In genomic region chr2:43032894-43033270, GRCh38 we compare ENCODE assay signal across 11 cellular contexts.
DNase-seq lines count a peak whose midpoint lies in the region; ATAC-seq and TF ChIP-seq lines count a peak whose summit lies in the region.
"Had no signal": no experiment of that assay in that cellular context is flagged by ENCODE, and none has a peak within 500 bp of the region (broad histone marks: within the 10 kb centered on the region; RNA-seq: fewer than 3 reads in every experiment).

No MANE protein-coding gene starts in this region.

- H2AFZ ChIP-seq in PC-3 (ENCODE audit: low read length) = peak overlapping the region; percentile 25; the same call in 1 of the 2 replicates

- H3K9ac ChIP-seq in PC-3 (ENCODE audit: low read length) (peak overlapping the region; percentile 59), colonic mucosa (ENCODE audit: low read depth in 2 of 2, low read length in 2 of 2) (peak overlapping the region in 1 of 2 donors; percentile 89), mucosa of stomach (ENCODE audit: low read length) (peak overlapping the region; percentile 11)

- H3K9me2 ChIP-seq in PC-3 (replicated peaks; ENCODE audit: low read length) = no peaks in the 10 kb centered on the region

- H3K79me2 ChIP-seq in PC-3 (ENCODE audit: low read length) = no peaks in the 10 kb centered on the region

- no peaks in the 10 kb centered on the region for H4K20me1 ChIP-seq in PC-3 (ENCODE audit: low read length)

- no peaks in the 10 kb centered on the region for H3F3A ChIP-seq in PC-3 (ENCODE audit: low read length, unreplicated experiment)

- ATAC-seq in PC-3 (no peak), GM21515 (IDR thresholded peaks at IDR 0.05; ENCODE audit: unreplicated experiment) (no peak)
- ATAC-seq: activated CD8-positive, alpha-beta T cell treated with anti-CD3 and anti-CD28 coated beads, Interleukin-2, amount 10 ng/mL, durations not matched to agents 7 days and 5 days; effector memory CD8-positive, alpha-beta T cell had no signal

- 69 to 70% methylated on average over 7 of the region's 7 CpGs for WGBS in testis, 2 donors

- H3K9me3 ChIP-seq in PC-3 (ENCODE audit: low read length) (no peaks in the 10 kb centered on the region), colonic mucosa (no peaks in the 10 kb centered on the region), mucosa of stomach (ENCODE audit: control insufficient read depth, low read length) (no peaks in the 10 kb centered on the region), testis (no peaks in the 10 kb centered on the region)

- H3K27ac ChIP-seq in PC-3 (ENCODE audit: low read length) (peak overlapping the region; percentile 75), colonic mucosa (peak overlapping the region; percentile 75), testis (peak overlapping the region; percentile 52 to 58)

- no peak for TF ChIP-seq POLR2A in testis (IDR thresholded peaks at IDR 0.05)

- intact Hi-C loops in PC-3 (cut with micrococcal nuclease) = no loop called here
- intact Hi-C loops in colonic mucosa (cut with DNase I) = loop anchor here (10.0 kb wide), 1 partner anchor 92 kb away; no protein-coding TSS in a partner anchor
- intact Hi-C loops in testis (cut with DNase I; ENCODE audit: low total_unique reads) = no loop called here

- no peak for DNase-seq in PC-3
- DNase-seq in colonic mucosa = no peak
- DNase-seq in testis = no peak
- no peak for DNase-seq in AG08395 (ENCODE audit: low spot score)
- no peak for DNase-seq in SK-N-DZ (ENCODE audit: low spot score)
- no peak for DNase-seq in GDM1 (lab: John Stamatoyannopoulos, UW)
- DNase-seq: activated CD8-positive, alpha-beta T cell treated with anti-CD3 and anti-CD28 coated beads, Interleukin-2, amount 10 ng/mL, durations not matched to agents 7 days and 5 days; effector memory CD8-positive, alpha-beta T cell; MV-4-11 had no signal

- peaks cover 14% of the 10 kb centered on the region for H3K4me1 ChIP-seq in PC-3 (ENCODE audit: insufficient read depth, low read length)
- peaks cover 7% of the 10 kb centered on the region for H3K4me1 ChIP-seq in colonic mucosa
- peaks cover 13% of the 10 kb centered on the region for H3K4me1 ChIP-seq in mucosa of stomach (ENCODE audit: control insufficient read depth, insufficient read depth, low read length)
- peaks cover 15% of the 10 kb centered on the region for H3K4me1 ChIP-seq in testis

- no peak for TF ChIP-seq CTCF in PC-3 (conservative IDR thresholded peaks at IDR 0.05; ENCODE audit: low read depth, low read length)
- no peak for TF ChIP-seq CTCF in colonic mucosa (IDR thresholded peaks at IDR 0.05)
- no peak for TF ChIP-seq CTCF in testis (IDR thresholded peaks at IDR 0.05)

- POLR2A ChIA-PET in PC-3 (lab: Charles Lee; ENCODE audit: unreplicated experiment) = no interaction called here

- no peaks in the 10 kb centered on the region for H3K27me3 ChIP-seq in PC-3 (ENCODE audit: low read length)
- no peaks in the 10 kb centered on the region for H3K27me3 ChIP-seq in colonic mucosa
- no peaks in the 10 kb centered on the region for H3K27me3 ChIP-seq in mucosa of stomach (ENCODE audit: control insufficient read depth, insufficient read depth, low read length)
- no peaks in the 10 kb centered on the region for H3K27me3 ChIP-seq in testis

- H3K4me3 ChIP-seq in PC-3 (ENCODE audit: low read length) (no peak overlapping the region), colonic mucosa (no peak overlapping the region), mucosa of stomach (ENCODE audit: low read length) (no peak overlapping the region), testis (no peak overlapping the region)

- H3K4me2 ChIP-seq in PC-3 (ENCODE audit: low read length) = 0 out of 2 replicates have a peak overlapping the region, but pooled peaks have one; percentile 10

- H3K36me3 ChIP-seq in PC-3 (ENCODE audit: low read depth, low read length) (no peaks in the 10 kb centered on the region), colonic mucosa (no peaks in the 10 kb centered on the region), mucosa of stomach (ENCODE audit: control insufficient read depth, insufficient read depth, low read length) (no peaks in the 10 kb centered on the region), testis (ENCODE audit: low read depth, missing control alignments) (no peaks in the 10 kb centered on the region)

- no TSS peak for BruUV-seq in PC-3 (replicated peaks; lab: Mats Ljungman, UMichigan)

- CTCF ChIA-PET in PC-3 (lab: Charles Lee) = no interaction called here
